Comparison of ENCODE assay signal across 9 cellular contexts in genomic region chrX:46554942-46555341, GRCh38. TPM values are rescaled to one million over a fixed set of nuclear protein-coding genes. Genes with fewer than 3 reads are reported as not detected.
DNase-seq lines count a peak whose midpoint lies in the region; ATAC-seq and TF ChIP-seq lines count a peak whose summit lies in the region.
"Had no signal": no experiment of that assay in that cellular context is flagged by ENCODE, and none has a peak within 500 bp of the region (broad histone marks: within the 10 kb centered on the region; RNA-seq: fewer than 3 reads in every experiment).

No MANE protein-coding gene starts in this region.

- DNase-seq in left ventricle myocardium inferior (no peak), Right ventricle myocardium inferior (ENCODE audit: missing footprints) (no peak), PC-3 (peak; percentile 63), fibroblast of pulmonary artery (ENCODE audit: low read depth) (peak; percentile 66)
- DNase-seq in effector CD4-positive, alpha-beta T cell, result no peak
- DNase-seq: aorta had no signal

- no peaks in the 10 kb centered on the region for H4K20me1 ChIP-seq in PC-3 (ENCODE audit: low read length)

- no peak overlapping the region for H3K4me3 ChIP-seq in left ventricle myocardium inferior
- no peak overlapping the region for H3K4me3 ChIP-seq in PC-3 (ENCODE audit: low read length)
- no peak overlapping the region for H3K4me3 ChIP-seq in fibroblast of pulmonary artery (replicated peaks; ENCODE audit: low read depth, low read length)

- H3K4me1 ChIP-seq in left ventricle myocardium inferior, result peaks cover 4% of the 10 kb centered on the region
- H3K4me1 ChIP-seq in PC-3 (ENCODE audit: insufficient read depth, low read length), result no peaks in the 10 kb centered on the region

- H3K9me2 ChIP-seq in PC-3 (replicated peaks; ENCODE audit: low read length), result no peaks in the 10 kb centered on the region

- H3K27me3 ChIP-seq in left ventricle myocardium inferior (ENCODE audit: low read depth) (no peaks in the 10 kb centered on the region), PC-3 (ENCODE audit: low read length) (no peaks in the 10 kb centered on the region)

- no peaks in the 10 kb centered on the region for H3F3A ChIP-seq in PC-3 (ENCODE audit: low read length, unreplicated experiment)

- POLR2A ChIA-PET in PC-3 (lab: Charles Lee; ENCODE audit: unreplicated experiment), result no interaction called here

- H3K9me3 ChIP-seq in left ventricle myocardium inferior (replicated peaks) (no peaks in the 10 kb centered on the region), PC-3 (ENCODE audit: low read length) (no peaks in the 10 kb centered on the region)

- peak; percentile 50 for TF ChIP-seq CTCF in left ventricle myocardium inferior (IDR thresholded peaks at IDR 0.05; ENCODE audit: borderline replicate concordance)
- peak; percentile 66 for TF ChIP-seq CTCF in PC-3 (conservative IDR thresholded peaks at IDR 0.05; ENCODE audit: low read depth, low read length)
- TF ChIP-seq CTCF in fibroblast of pulmonary artery (IDR thresholded peaks at IDR 0.05; ENCODE audit: low read length, missing control alignments), result peak; percentile 31

- BruUV-seq in PC-3 (replicated peaks; lab: Mats Ljungman, UMichigan), result no TSS peak

- intact Hi-C loops in left ventricle myocardium inferior (cut with micrococcal nuclease) (no loop called here), Right ventricle myocardium inferior (cut with DNase I) (loop anchor here (5.0 kb wide), 1 partner anchor 132 kb away; no protein-coding TSS in a partner anchor), PC-3 (cut with micrococcal nuclease) (loop anchor here (1.0 to 5.0 kb wide), 4 partner anchors 18 to 241 kb away; partner anchors contain the start of gene CHST7)

- H3K36me3 ChIP-seq in left ventricle myocardium inferior (no peaks in the 10 kb centered on the region), PC-3 (ENCODE audit: low read depth, low read length) (no peaks in the 10 kb centered on the region)

- H3K79me2 ChIP-seq in PC-3 (ENCODE audit: low read length), result no peaks in the 10 kb centered on the region

- no peak overlapping the region for H2AFZ ChIP-seq in PC-3 (ENCODE audit: low read length)

- CTCF ChIA-PET in PC-3 (lab: Charles Lee), result interaction anchor here (0.7 to 1.0 kb wide), 3 partner anchors 18 to 474 kb away, joined by 9 to 11 read pairs (median 10); no protein-coding TSS in a partner anchor

- no peak overlapping the region for H3K9ac ChIP-seq in PC-3 (ENCODE audit: low read length)

- H3K27ac ChIP-seq in left ventricle myocardium inferior (replicated peaks), result no peak overlapping the region
- no peak overlapping the region for H3K27ac ChIP-seq in PC-3 (ENCODE audit: low read length)

- ATAC-seq in Right ventricle myocardium inferior, result no peak
- no peak for ATAC-seq in PC-3
- ATAC-seq in HG02642 (IDR thresholded peaks at IDR 0.05; ENCODE audit: poor library complexity, unreplicated experiment), result no peak
- ATAC-seq in HG03342 (IDR thresholded peaks at IDR 0.05; ENCODE audit: unreplicated experiment), result no peak
- ATAC-seq in GM18907 (IDR thresholded peaks at IDR 0.05; ENCODE audit: unreplicated experiment), result no peak

- H3K4me2 ChIP-seq in PC-3 (ENCODE audit: low read length), result no peak overlapping the region

RNA-seq across cellular contexts. Expression of gene ZNF674, which starts 9.7 kb away (rescaled TPM):
- 2.9 TPM for total RNA-seq in left ventricle myocardium inferior
- 2.2 TPM for total RNA-seq in Right ventricle myocardium inferior
- 8.2 and 9.0 TPM in 2 replicates for total RNA-seq in PC-3 (2014; rRNA removed)

RNA-seq across cellular contexts. Expression of gene CHST7, which starts 18.6 kb away (rescaled TPM):
- total RNA-seq in left ventricle myocardium inferior (15.9 TPM), Right ventricle myocardium inferior (15.1 TPM), PC-3 (2014; rRNA removed) (24.7 and 31.9 TPM in 2 replicates)

Comparison
In these comparisons a context has a peak if more than half of its experiments do, and no peak if none do; other contexts are left out.
1. DNase-seq: peak in PC-3 (single experiment) and fibroblast of pulmonary artery (single experiment); none in left ventricle myocardium inferior (single experiment), Right ventricle myocardium inferior (single experiment) and effector CD4-positive, alpha-beta T cell (single experiment).
2. Peak in every context shown above with its lines, with median percentiles within 50 percentile points of each other: CTCF ChIP-seq.